In genomic region chr22:21898354-21898896, GRCh38 we compare ENCODE assay signal across 27 cellular contexts.
"Had no signal": no experiment of that assay in that cellular context is flagged by ENCODE, and none has a peak within 500 bp of the region (broad histone marks: within the 10 kb centered on the region; RNA-seq: fewer than 3 reads in every experiment).

No MANE protein-coding gene starts in this region.

- ATAC-seq: stimulated activated effector memory CD8-positive, alpha-beta T cell treated with anti-CD3 and anti-CD28 coated beads, Interleukin-12 subunit alpha, Interleukin-12 subunit beta, amount 100 ng/mL, for 72 hours; stimulated activated memory B cell treated with anti-CD40 and anti-IgM and Interleukin-4, amounts not matched to agents 10 μg/mL and 1 μg/mL and 100 μg/mL, for 72 hours; stimulated activated naive B cell treated with anti-CD40 and anti-IgM and Interleukin-4, amounts not matched to agents 10 μg/mL and 1 μg/mL and 100 μg/mL, for 72 hours; stimulated activated naive CD8-positive, alpha-beta T cell treated with anti-CD3 and anti-CD28 coated beads, Interleukin-15, amount 100 ng/mL, for 72 hours; stimulated activated naive CD8-positive, alpha-beta T cell treated with anti-CD3 and anti-CD28 coated beads, Interleukin-15, Interleukin-2, amounts not matched to agents 100 U/mL and 50 U/mL, for 24 hours; upper lobe of right lung had no signal

- FAIRE-seq: urothelium cell line had no signal

- DNase-seq: stimulated activated CD4-positive, alpha-beta T cell treated with anti-CD3 and anti-CD28 coated beads, Interleukin-2, amount 100 ng/mL, for 48 hours; stimulated activated CD4-positive, alpha-beta T cell treated with anti-CD3 and anti-CD28 coated beads, Interleukin-4, amount 100 ng/mL, for 1 hour; stimulated activated CD4-positive, alpha-beta T cell treated with anti-CD3 and anti-CD28 coated beads, Interleukin-4, amount 100 ng/mL, for 24 hours; stimulated activated CD4-positive, alpha-beta T cell treated with anti-CD3 and anti-CD28 coated beads, Interleukin-4, amount 100 ng/mL, for 4 hours; stimulated activated CD8-positive, alpha-beta memory T cell treated with anti-CD3 and anti-CD28 coated beads, Interleukin-4, amount 100 ng/mL, for 48 hours; stimulated activated naive B cell treated with anti-CD40 and anti-IgM and Interleukin-4, amounts not matched to agents 10 μg/mL and 1 μg/mL and 100 μg/mL, for 72 hours; stimulated activated naive CD4-positive, alpha-beta T cell; stimulated activated naive CD4-positive, alpha-beta T cell treated with Interleukin-2 at 50 U/mL for 16 hours; stimulated activated naive CD8-positive, alpha-beta T cell treated with anti-CD3 and anti-CD28 coated beads, Interleukin-15, amount 100 ng/mL, for 72 hours; stimulated activated naive CD8-positive, alpha-beta T cell treated with anti-CD3 and anti-CD28 coated beads, Interleukin-15, Interleukin-2, amounts not matched to agents 100 U/mL and 50 U/mL, for 24 hours; stomach; substantia nigra; testis; thyroid gland; tibial artery; transverse colon; trophoblast cell; upper lobe of left lung; upper lobe of right lung; uterus had no signal

- H3K27ac ChIP-seq: stomach, suprapubic skin, testis, thoracic aorta, thyroid gland, tibial artery, tibial nerve, transverse colon, upper lobe of left lung, upper lobe of right lung, uterus, vagina had no signal

- H3K9me3 ChIP-seq: suprapubic skin, testis, thoracic aorta, thyroid gland, tibial artery, transverse colon, upper lobe of left lung, upper lobe of right lung, uterus, vagina had no signal

- H3K4me3 ChIP-seq: stomach, suprapubic skin, testis, thoracic aorta, thyroid gland, tibial artery, tibial nerve, transverse colon, upper lobe of left lung, upper lobe of right lung, uterus, vagina had no signal

- H3K36me3 ChIP-seq: stomach, suprapubic skin, thoracic aorta, thyroid gland, tibial artery, transverse colon, upper lobe of left lung, upper lobe of right lung, uterus, vagina had no signal

- H3K27me3 ChIP-seq: stomach, suprapubic skin, testis, thyroid gland, tibial artery, tibial nerve, transverse colon, upper lobe of left lung, upper lobe of right lung, uterus, vagina had no signal

- H3K4me1 ChIP-seq: stomach, suprapubic skin, testis, thyroid gland, tibial artery, tibial nerve, transverse colon, upper lobe of left lung, upper lobe of right lung, uterus, vagina had no signal
